14 cellular contexts compared by ENCODE assay signal in the genomic region with DNA sequence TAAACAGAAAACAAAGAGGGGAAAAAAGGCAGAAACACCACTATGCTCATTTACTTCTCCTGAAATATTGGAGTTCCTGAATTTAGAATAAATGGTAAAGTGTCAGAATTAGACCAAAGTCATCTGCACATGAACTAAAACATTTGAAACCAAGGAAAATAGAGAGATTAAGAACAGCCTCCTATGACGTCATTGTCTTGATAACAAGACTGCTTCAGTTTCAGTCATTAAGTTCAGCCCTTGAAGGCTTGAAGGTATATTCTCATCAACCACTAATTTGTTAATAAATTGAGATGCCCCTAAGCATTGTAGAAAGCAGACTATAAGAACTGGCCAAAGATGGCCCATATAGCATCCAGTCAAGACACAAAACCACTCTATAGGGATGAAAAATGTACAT.
"Had no signal": no experiment of that assay in that cellular context is flagged by ENCODE, and none has a peak within 500 bp of the region (broad histone marks: within the 10 kb centered on the region; RNA-seq: fewer than 3 reads in every experiment).

No MANE protein-coding gene starts in this region.

- ATAC-seq: activated CD4-positive, CD25-positive, alpha-beta regulatory T cell treated with anti-CD3 and anti-CD28 coated beads, Interleukin-2, amount 50 U/mL, for 24 hours; left lung; sciatic nerve; stimulated activated naive CD8-positive, alpha-beta T cell treated with anti-CD3 and anti-CD28 coated beads, Interleukin-15, amount 100 ng/mL, for 72 hours had no signal

- H3K27ac Mint-ChIP-seq: activated naive CD8-positive, alpha-beta T cell treated with anti-CD3 and anti-CD28 coated beads, Interleukin-2, amount 10 ng/mL, durations not matched to agents 7 days and 5 days had no signal

- DNase-seq: activated effector memory CD4-positive, alpha-beta T cell treated with Interleukin-2 at 50 U/mL for 16 hours; activated naive CD8-positive, alpha-beta T cell treated with anti-CD3 and anti-CD28 coated beads, Interleukin-2, amount 10 ng/mL, durations not matched to agents 7 days and 5 days; brain microvascular endothelial cell; cortex of kidney; effector CD4-positive, alpha-beta T cell; esophagus squamous epithelium; naive B cell; occipital lobe; stimulated activated naive CD8-positive, alpha-beta T cell treated with anti-CD3 and anti-CD28 coated beads, Interleukin-15, amount 100 ng/mL, for 72 hours; T-helper 9 cell had no signal

- H3K27me3 ChIP-seq: brain microvascular endothelial cell, esophagus squamous epithelium, hepatocyte, left lung had no signal

- H3K4me3 ChIP-seq: esophagus squamous epithelium, hepatocyte, left lung had no signal

- H3K9me3 Mint-ChIP-seq: activated naive CD8-positive, alpha-beta T cell treated with anti-CD3 and anti-CD28 coated beads, Interleukin-2, amount 10 ng/mL, durations not matched to agents 7 days and 5 days; naive B cell; stimulated activated naive CD8-positive, alpha-beta T cell treated with anti-CD3 and anti-CD28 coated beads, Interleukin-15, amount 100 ng/mL, for 72 hours had no signal

- H3K4me3 Mint-ChIP-seq: activated naive CD8-positive, alpha-beta T cell treated with anti-CD3 and anti-CD28 coated beads, Interleukin-2, amount 10 ng/mL, durations not matched to agents 7 days and 5 days had no signal

- H3K27me3 Mint-ChIP-seq: activated naive CD8-positive, alpha-beta T cell treated with anti-CD3 and anti-CD28 coated beads, Interleukin-2, amount 10 ng/mL, durations not matched to agents 7 days and 5 days; naive B cell; stimulated activated naive CD8-positive, alpha-beta T cell treated with anti-CD3 and anti-CD28 coated beads, Interleukin-15, amount 100 ng/mL, for 72 hours had no signal

- H3K36me3 Mint-ChIP-seq: activated naive CD8-positive, alpha-beta T cell treated with anti-CD3 and anti-CD28 coated beads, Interleukin-2, amount 10 ng/mL, durations not matched to agents 7 days and 5 days; naive B cell had no signal

- H3K9me3 ChIP-seq: esophagus squamous epithelium, left lung had no signal

- H3K27ac ChIP-seq: brain microvascular endothelial cell, esophagus squamous epithelium, hepatocyte, left lung had no signal

- H3K36me3 ChIP-seq: brain microvascular endothelial cell, esophagus squamous epithelium, left lung had no signal
